ENCODE assay signal across 21 cellular contexts in the genomic region with DNA sequence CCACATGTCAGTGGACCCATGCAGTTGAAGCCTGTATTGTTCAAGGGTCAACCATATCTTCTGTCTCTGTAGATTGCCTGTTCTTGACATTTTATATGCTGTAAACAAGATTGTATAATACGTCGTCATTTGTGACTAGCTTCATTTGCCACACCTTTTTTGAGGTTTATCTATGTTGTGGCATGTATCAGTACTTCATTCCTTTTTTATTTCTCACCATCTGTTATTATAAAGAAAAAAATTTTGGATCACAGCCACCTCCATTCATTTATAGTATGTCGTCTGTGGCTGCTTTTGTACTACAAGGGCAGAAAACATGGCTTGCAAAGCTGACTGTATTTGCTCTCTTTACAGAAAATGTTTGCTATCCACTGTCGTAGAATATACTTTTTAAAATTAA.
DNase-seq lines count a peak whose midpoint lies in the region; ATAC-seq and TF ChIP-seq lines count a peak whose summit lies in the region.
"Had no signal": no experiment of that assay in that cellular context is flagged by ENCODE, and none has a peak within 500 bp of the region (broad histone marks: within the 10 kb centered on the region; RNA-seq: fewer than 3 reads in every experiment).

No MANE protein-coding gene starts in this region.

- TF ChIP-seq POLR2A in IMR-90 (IDR thresholded peaks at IDR 0.05; ENCODE audit: low read depth, low read length) (no peak), transverse colon (IDR thresholded peaks at IDR 0.05) (no peak)

- no peak overlapping the region for H3K23ac ChIP-seq in IMR-90 (ENCODE audit: low read depth, low read length)

- H3K9ac ChIP-seq in IMR-90 (ENCODE audit: low read depth, low read length), result 0 out of 2 replicates have a peak overlapping the region, but pooled peaks have one; percentile 27
- H3K9ac ChIP-seq: parathyroid adenoma had no signal

- H3K9me1 ChIP-seq in IMR-90 (ENCODE audit: insufficient read depth, low read length), result peaks cover 8% of the 10 kb centered on the region

- H3K36me3 ChIP-seq in ACC112 (ENCODE audit: insufficient read depth, low read length), result no peaks in the 10 kb centered on the region
- peaks cover 16% of the 10 kb centered on the region for H3K36me3 ChIP-seq in IMR-90 (ENCODE audit: control insufficient read depth, insufficient read depth, low read length)
- H3K36me3 ChIP-seq in CD8-positive, alpha-beta memory T cell (ENCODE audit: insufficient read depth, low read length), result no peaks in the 10 kb centered on the region
- no peaks in the 10 kb centered on the region for H3K36me3 ChIP-seq in transverse colon
- H3K36me3 ChIP-seq: SJCRH30 had no signal

- no peaks in the 10 kb centered on the region for H3K36me3 Mint-ChIP-seq in CD8-positive, alpha-beta memory T cell
- H3K36me3 Mint-ChIP-seq: activated naive CD8-positive, alpha-beta T cell; CD8-positive, alpha-beta T cell had no signal

- intact Hi-C loops in IMR-90 (cut with micrococcal nuclease) (loop anchor here (5.0 to 10.0 kb wide), 2 partner anchors 54 to 237 kb away; a partner anchor contains a TSS), transverse colon (cut with DNase I; ENCODE audit: low total_unique reads) (no loop called here)

- H3K4me2 ChIP-seq in IMR-90 (ENCODE audit: low read depth, low read length), result no peak overlapping the region

- no peak overlapping the region for H4K5ac ChIP-seq in IMR-90 (ENCODE audit: low read depth, low read length)

- peaks cover 4 to 9% (median 8%) of the 10 kb centered on the region in 5 donors for H3K9me3 Mint-ChIP-seq in CD8-positive, alpha-beta memory T cell

- H2BK120ac ChIP-seq in IMR-90 (ENCODE audit: low read depth, low read length), result no peak overlapping the region

- H2AFZ ChIP-seq in ACC112 (ENCODE audit: low read length, unreplicated experiment) (no peak overlapping the region), IMR-90 (replicated peaks; ENCODE audit: low read length, poor library complexity) (no peak overlapping the region)
- H2AFZ ChIP-seq: parathyroid adenoma had no signal

- TF ChIP-seq RAD21 in IMR-90 (IDR thresholded peaks at IDR 0.05; ENCODE audit: low read length), result no peak

- H2BK15ac ChIP-seq in IMR-90 (ENCODE audit: low read depth, low read length), result no peak overlapping the region

- H3K4me1 Mint-ChIP-seq in CD8-positive, alpha-beta memory T cell, result no peaks in the 10 kb centered on the region
- H3K4me1 Mint-ChIP-seq: central memory CD8-positive, alpha-beta T cell had no signal

- CTCF ChIA-PET in IMR-90 (lab: Yijun Ruan, JAX), result no interaction called here
- CTCF ChIA-PET in CD8-positive, alpha-beta memory T cell (lab: Charles Lee), result no interaction called here

- no peak overlapping the region for H4K8ac ChIP-seq in IMR-90 (ENCODE audit: low read depth in 2 of 2, low read length in 2 of 2)

- no peak overlapping the region; the same call in 1 of the 2 replicates for H3K4ac ChIP-seq in IMR-90 (ENCODE audit: low read depth, low read length)

- H3K4me1 ChIP-seq in ACC112 (ENCODE audit: control insufficient read depth, insufficient read depth, low read length, unreplicated experiment) (peaks cover 53% of the 10 kb centered on the region), IMR-90 (ENCODE audit: control insufficient read depth, insufficient read depth, low read length) (peaks cover 20% of the 10 kb centered on the region), transverse colon (peaks cover 0 to 15% (median 10%) of the 10 kb centered on the region in 4 donors)
- H3K4me1 ChIP-seq in CD8-positive, alpha-beta memory T cell (ENCODE audit: insufficient read depth, low read length), result no peaks in the 10 kb centered on the region
- H3K4me1 ChIP-seq: parathyroid adenoma, SJCRH30 had no signal

- H3K4me3 Mint-ChIP-seq in CD8-positive, alpha-beta memory T cell, result no peak overlapping the region
- H3K4me3 Mint-ChIP-seq: activated naive CD8-positive, alpha-beta T cell; activated T-cell treated with anti-CD3 and anti-CD28 coated beads, Interleukin-2, amount 50 U/mL, for 24 hours; CD8-positive, alpha-beta T cell; central memory CD8-positive, alpha-beta T cell had no signal

- POLR2A ChIA-PET in IMR-90 (lab: Charles Lee; ENCODE audit: unreplicated experiment), result no interaction called here
- POLR2A ChIA-PET in CD8-positive, alpha-beta memory T cell (lab: Charles Lee), result no interaction called here

- DNase-seq in IMR-90 (peak; percentile 89), astrocyte of the cerebellum (ENCODE audit: low read depth) (peak; percentile 50), fibroblast of the aortic adventitia (ENCODE audit: low read depth) (peak; percentile 71), KG1 (lab: John Stamatoyannopoulos, UW) (no peak), transverse colon (no peak)
- DNase-seq in CD8-positive, alpha-beta memory T cell, result no peak
- DNase-seq: activated CD4-positive, alpha-beta T cell treated with anti-CD3 and anti-CD28 coated beads, Interleukin-2, amount 50 U/mL, for 4 hours; activated T-cell treated with anti-CD3 and anti-CD28 coated beads, Interleukin-2, amount 50 U/mL, for 24 hours; CD8-positive, alpha-beta T cell; hippocampal formation; left cardiac atrium; NCI-H1436; NCI-H446 treated with DMSO at 0.1 percent for 48 hours; SJCRH30; spleen; stimulated activated naive CD4-positive, alpha-beta T cell had no signal

- TF ChIP-seq CTCF in IMR-90 (conservative IDR thresholded peaks at IDR 0.05; ENCODE audit: low read depth, low read length) (no peak), astrocyte of the cerebellum (IDR thresholded peaks at IDR 0.05; ENCODE audit: low read depth, low read length, missing control alignments) (no peak), fibroblast of the aortic adventitia (IDR thresholded peaks at IDR 0.05; ENCODE audit: insufficient read depth, low read length) (no peak), transverse colon (IDR thresholded peaks at IDR 0.05) (no peak)

- H3K56ac ChIP-seq in IMR-90 (ENCODE audit: extremely low read depth, insufficient read depth, low read length), result no peak overlapping the region

- H2BK5ac ChIP-seq in IMR-90 (ENCODE audit: low read depth, low read length, poor library complexity, severe bottlenecking), result peak overlapping the region; percentile 39

- TF ChIP-seq EP300 in transverse colon (IDR thresholded peaks at IDR 0.05; ENCODE audit: low read depth), result no peak

- H3K9me3 ChIP-seq in IMR-90 (ENCODE audit: control insufficient read depth, insufficient read depth, low read length), result no peaks in the 10 kb centered on the region; the same call in 1 of the 2 replicates
- H3K9me3 ChIP-seq in CD8-positive, alpha-beta memory T cell (ENCODE audit: low read length), result no peaks in the 10 kb centered on the region
- H3K9me3 ChIP-seq in transverse colon, result peaks cover 0 to 6% of the 10 kb centered on the region in 2 donors
- H3K9me3 ChIP-seq: SJCRH30 had no signal

- peaks cover 3 to 10% of the 10 kb centered on the region in 2 experiments; a peak in 2 of 4 replicates for H3K79me1 ChIP-seq in IMR-90 (ENCODE audit: low read depth in 1 of 2, low read length in 2 of 2)

- dilution Hi-C loops in IMR-90 (cut with HindIII; ENCODE audit: low sequenced_read_pairs, unreplicated experiment), result no loop called here

- in situ Hi-C loops in IMR-90 (cut with MboI; ENCODE audit: low sequenced_read_pairs), result no loop called here
- in situ Hi-C loops in astrocyte of the cerebellum (cut with HindIII; ENCODE audit: low sequenced_read_pairs), result no loop called here
- in situ Hi-C loops in transverse colon (cut with MboI; ENCODE audit: low pct_ligation_motif_present in 1 of 4, low pct_unique_long_range_greater_than_20kb in 1 of 4, low sequenced_read_pairs in 3 of 4), result no loop called here

- no peak overlapping the region for H3K27ac Mint-ChIP-seq in CD8-positive, alpha-beta memory T cell
- H3K27ac Mint-ChIP-seq: activated naive CD8-positive, alpha-beta T cell; activated T-cell treated with anti-CD3 and anti-CD28 coated beads, Interleukin-2, amount 50 U/mL, for 24 hours; CD8-positive, alpha-beta T cell had no signal

- no peak overlapping the region for H2AK9ac ChIP-seq in IMR-90 (replicated peaks; ENCODE audit: low read depth, low read length, poor library complexity)

- no CpG with 5 or more reads among the region's 4 CpGs for WGBS in IMR-90 (ENCODE audit: extremely low coverage in 2 of 2, insufficient read length in 1 of 2), 2 experiments
- 46 to 57% methylated on average over 4 of the region's 4 CpGs for WGBS in transverse colon (ENCODE audit: low coverage in 1 of 2), 2 donors

- no peak overlapping the region for H4K91ac ChIP-seq in IMR-90 (ENCODE audit: insufficient read depth, low read depth, low read length)

- H3K27me3 ChIP-seq in ACC112 (ENCODE audit: insufficient read depth, low read length) (no peaks in the 10 kb centered on the region), IMR-90 (ENCODE audit: control insufficient read depth, insufficient read depth, low read length) (no peaks in the 10 kb centered on the region), transverse colon (no peaks in the 10 kb centered on the region)
- no peaks in the 10 kb centered on the region for H3K27me3 ChIP-seq in CD8-positive, alpha-beta memory T cell (ENCODE audit: insufficient read depth, low read length, poor library complexity, severe bottlenecking)
- H3K27me3 ChIP-seq: SJCRH30, spleen had no signal

- peak; percentile 55 for ATAC-seq in IMR-90 (ENCODE audit: low read depth)
- no peak for ATAC-seq in GM18511 (IDR thresholded peaks at IDR 0.05; ENCODE audit: unreplicated experiment)
- ATAC-seq: CD8-positive, alpha-beta T cell; left cardiac atrium had no signal

- no peak overlapping the region for H2BK20ac ChIP-seq in IMR-90 (ENCODE audit: low read depth, low read length)

- no peak overlapping the region for H3K14ac ChIP-seq in IMR-90 (replicated peaks; ENCODE audit: low read depth, low read length)

- H3K79me2 ChIP-seq in ACC112 (ENCODE audit: control insufficient read depth, insufficient read depth, low read length, unreplicated experiment), result no peaks in the 10 kb centered on the region
- H3K79me2 ChIP-seq: parathyroid adenoma had no signal

- H3K27ac ChIP-seq in ACC112 (ENCODE audit: low read depth, low read length) (peak overlapping the region; percentile 18), IMR-90 (ENCODE audit: insufficient read depth, low read length) (no peak overlapping the region), transverse colon (no peak overlapping the region)
- H3K27ac ChIP-seq in CD8-positive, alpha-beta memory T cell (ENCODE audit: low read depth, low read length), result no peak overlapping the region
- H3K27ac ChIP-seq: parathyroid adenoma, SJCRH30 had no signal

- no peak overlapping the region for H2AK5ac ChIP-seq in IMR-90 (ENCODE audit: low read depth, low read length)

- H3K4me3 ChIP-seq in ACC112 (ENCODE audit: low read depth, low read length), result no peak overlapping the region
- H3K4me3 ChIP-seq in IMR-90 (ENCODE audit: insufficient read depth, low read depth, low read length), result no peak overlapping the region
- H3K4me3 ChIP-seq in astrocyte of the cerebellum (ENCODE audit: low read depth, low read length), result no peak overlapping the region
- no peak overlapping the region for H3K4me3 ChIP-seq in fibroblast of the aortic adventitia (ENCODE audit: low read depth, low read length)
- no peak overlapping the region for H3K4me3 ChIP-seq in CD8-positive, alpha-beta memory T cell (ENCODE audit: low read length)
- no peak overlapping the region for H3K4me3 ChIP-seq in transverse colon
- H3K4me3 ChIP-seq: SJCRH30, spleen had no signal

- BruUV-seq in IMR-90 (replicated peaks; lab: Mats Ljungman, UMichigan), result no TSS peak

- H4K20me1 ChIP-seq in IMR-90 (ENCODE audit: insufficient read depth, low read length), result no peaks in the 10 kb centered on the region

- H3K27me3 Mint-ChIP-seq in CD8-positive, alpha-beta memory T cell, result peaks cover 3% of the 10 kb centered on the region in 2 donors
- H3K27me3 Mint-ChIP-seq: central memory CD8-positive, alpha-beta T cell had no signal

- no peak overlapping the region for H3K18ac ChIP-seq in IMR-90 (ENCODE audit: low read depth, low read length)

Comparison
In these comparisons a context has a peak if more than half of its experiments do, and no peak if none do; other contexts are left out.
1. DNase-seq: peak in IMR-90 (single experiment), astrocyte of the cerebellum (single experiment) and fibroblast of the aortic adventitia (single experiment); none in CD8-positive, alpha-beta memory T cell (0 of 5), KG1 (single experiment) and transverse colon (single experiment).